9 cellular contexts compared by ENCODE assay signal in the genomic region with DNA sequence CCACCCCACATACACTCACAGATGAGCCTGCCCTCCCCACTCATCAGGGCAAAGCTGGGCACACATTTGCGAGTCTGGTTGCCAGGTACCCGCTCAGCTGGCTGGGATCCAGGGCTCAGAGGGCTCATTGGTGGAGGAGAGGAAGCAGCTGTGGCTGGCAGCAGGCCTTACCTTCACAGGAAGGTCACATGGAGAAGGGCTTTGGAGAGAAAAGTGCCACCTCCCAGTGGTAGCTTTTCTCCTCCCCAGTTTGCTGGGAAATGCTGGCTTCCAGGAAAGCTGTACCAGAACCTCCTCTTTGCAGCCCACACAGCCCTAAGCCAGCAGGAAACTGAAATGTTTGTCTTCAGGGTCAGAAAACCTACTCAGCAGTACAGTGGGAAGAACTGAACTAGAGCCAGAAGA. TPM values are rescaled to one million over a fixed set of nuclear protein-coding genes. Genes with fewer than 3 reads are reported as not detected.
A peak's percentile ranks its signal among the peaks of the same experiment; 100 is the strongest.
DNase-seq lines count a peak whose midpoint lies in the region; ATAC-seq and TF ChIP-seq lines count a peak whose summit lies in the region.
"Had no signal": no experiment of that assay in that cellular context is flagged by ENCODE, and none has a peak within 500 bp of the region (broad histone marks: within the 10 kb centered on the region; RNA-seq: fewer than 3 reads in every experiment).

No MANE protein-coding gene starts in this region.

- peaks cover 3% of the 10 kb centered on the region; the same call in 1 of the 2 replicates for H3K27me3 ChIP-seq in BE2C
- no peaks in the 10 kb centered on the region for H3K27me3 ChIP-seq in brain microvascular endothelial cell (replicated peaks)

- TF ChIP-seq CTCF in BE2C (IDR thresholded peaks at IDR 0.05; ENCODE audit: low read depth, low read length), result no peak
- no peak for TF ChIP-seq CTCF in brain microvascular endothelial cell (IDR thresholded peaks at IDR 0.05; ENCODE audit: low read depth, low read length, missing control alignments)

- peak overlapping the region; percentile 43 for H3K27ac ChIP-seq in KOPT-K1 (ENCODE audit: low read depth, low read length, poor library complexity, severe bottlenecking)
- no peak overlapping the region for H3K27ac ChIP-seq in brain microvascular endothelial cell

- DNase-seq in BE2C (peak; percentile 53), left colon (peak; percentile 68 to 81), superior temporal gyrus (ENCODE audit: extremely low spot score) (no peak), brain microvascular endothelial cell (no peak), hepatic stellate cell (ENCODE audit: low spot score) (no peak), T1000 (lab: John Stamatoyannopoulos, UW) (no peak)

- no peaks in the 10 kb centered on the region for H3K4me1 ChIP-seq in BE2C

- in situ Hi-C loops in brain microvascular endothelial cell (cut with HindIII; ENCODE audit: low pct_ligation_motif_present, low sequenced_read_pairs), result no loop called here

- H3K9me3 ChIP-seq in BE2C (no peaks in the 10 kb centered on the region), KOPT-K1 (ENCODE audit: insufficient read depth, low read length, poor library complexity, severe bottlenecking) (no peaks in the 10 kb centered on the region)

- intact Hi-C loops in left colon (cut with DNase I, micrococcal nuclease), result no loop called here

- H3K4me3 ChIP-seq in BE2C (ENCODE audit: low read depth, low read length) (no peak overlapping the region), brain microvascular endothelial cell (ENCODE audit: low read depth, low read length) (no peak overlapping the region)

- ATAC-seq in SK-N-SH treated with all-trans-retinoic acid at 6 μM for 48 hours (peak; percentile 32), left colon (peak; percentile 52)
- ATAC-seq: Panc1 had no signal

- no peaks in the 10 kb centered on the region for H3K36me3 ChIP-seq in BE2C
- peaks cover 24% of the 10 kb centered on the region; the same call in 1 of the 2 replicates for H3K36me3 ChIP-seq in KOPT-K1 (ENCODE audit: insufficient read depth, low read length)
- no peaks in the 10 kb centered on the region for H3K36me3 ChIP-seq in brain microvascular endothelial cell (replicated peaks)

TF ChIP-seq in SK-N-SH treated with all-trans-retinoic acid at 6 μM for 48 hours, 23 proteins besides CTCF, POLR2A, EP300 and RAD21:
- TF ChIP-seq, protein P1, sequence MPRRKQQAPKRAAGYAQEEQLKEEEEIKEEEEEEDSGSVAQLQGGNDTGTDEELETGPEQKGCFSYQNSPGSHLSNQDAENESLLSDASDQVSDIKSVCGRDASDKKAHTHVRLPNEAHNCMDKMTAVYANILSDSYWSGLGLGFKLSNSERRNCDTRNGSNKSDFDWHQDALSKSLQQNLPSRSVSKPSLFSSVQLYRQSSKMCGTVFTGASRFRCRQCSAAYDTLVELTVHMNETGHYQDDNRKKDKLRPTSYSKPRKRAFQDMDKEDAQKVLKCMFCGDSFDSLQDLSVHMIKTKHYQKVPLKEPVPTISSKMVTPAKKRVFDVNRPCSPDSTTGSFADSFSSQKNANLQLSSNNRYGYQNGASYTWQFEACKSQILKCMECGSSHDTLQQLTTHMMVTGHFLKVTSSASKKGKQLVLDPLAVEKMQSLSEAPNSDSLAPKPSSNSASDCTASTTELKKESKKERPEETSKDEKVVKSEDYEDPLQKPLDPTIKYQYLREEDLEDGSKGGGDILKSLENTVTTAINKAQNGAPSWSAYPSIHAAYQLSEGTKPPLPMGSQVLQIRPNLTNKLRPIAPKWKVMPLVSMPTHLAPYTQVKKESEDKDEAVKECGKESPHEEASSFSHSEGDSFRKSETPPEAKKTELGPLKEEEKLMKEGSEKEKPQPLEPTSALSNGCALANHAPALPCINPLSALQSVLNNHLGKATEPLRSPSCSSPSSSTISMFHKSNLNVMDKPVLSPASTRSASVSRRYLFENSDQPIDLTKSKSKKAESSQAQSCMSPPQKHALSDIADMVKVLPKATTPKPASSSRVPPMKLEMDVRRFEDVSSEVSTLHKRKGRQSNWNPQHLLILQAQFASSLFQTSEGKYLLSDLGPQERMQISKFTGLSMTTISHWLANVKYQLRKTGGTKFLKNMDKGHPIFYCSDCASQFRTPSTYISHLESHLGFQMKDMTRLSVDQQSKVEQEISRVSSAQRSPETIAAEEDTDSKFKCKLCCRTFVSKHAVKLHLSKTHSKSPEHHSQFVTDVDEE (CRISPR knock-in tag; IDR thresholded peaks at IDR 0.05), result no peak
- TF ChIP-seq, protein P2, sequence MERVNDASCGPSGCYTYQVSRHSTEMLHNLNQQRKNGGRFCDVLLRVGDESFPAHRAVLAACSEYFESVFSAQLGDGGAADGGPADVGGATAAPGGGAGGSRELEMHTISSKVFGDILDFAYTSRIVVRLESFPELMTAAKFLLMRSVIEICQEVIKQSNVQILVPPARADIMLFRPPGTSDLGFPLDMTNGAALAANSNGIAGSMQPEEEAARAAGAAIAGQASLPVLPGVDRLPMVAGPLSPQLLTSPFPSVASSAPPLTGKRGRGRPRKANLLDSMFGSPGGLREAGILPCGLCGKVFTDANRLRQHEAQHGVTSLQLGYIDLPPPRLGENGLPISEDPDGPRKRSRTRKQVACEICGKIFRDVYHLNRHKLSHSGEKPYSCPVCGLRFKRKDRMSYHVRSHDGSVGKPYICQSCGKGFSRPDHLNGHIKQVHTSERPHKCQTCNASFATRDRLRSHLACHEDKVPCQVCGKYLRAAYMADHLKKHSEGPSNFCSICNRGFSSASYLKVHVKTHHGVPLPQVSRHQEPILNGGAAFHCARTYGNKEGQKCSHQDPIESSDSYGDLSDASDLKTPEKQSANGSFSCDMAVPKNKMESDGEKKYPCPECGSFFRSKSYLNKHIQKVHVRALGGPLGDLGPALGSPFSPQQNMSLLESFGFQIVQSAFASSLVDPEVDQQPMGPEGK (CRISPR knock-in tag; IDR thresholded peaks at IDR 0.05; ENCODE audit: borderline replicate concordance), result no peak
- TF ChIP-seq PPARA (CRISPR knock-in tag; IDR thresholded peaks at IDR 0.05; ENCODE audit: borderline replicate concordance) (no peak), CREB5 (CRISPR knock-in tag; IDR thresholded peaks at IDR 0.05; ENCODE audit: low read depth) (no peak), TCF4 (CRISPR knock-in tag; IDR thresholded peaks at IDR 0.05; ENCODE audit: borderline replicate concordance) (no peak), TOX (CRISPR knock-in tag; IDR thresholded peaks at IDR 0.05; ENCODE audit: borderline replicate concordance) (no peak), ZFP30 (CRISPR knock-in tag; IDR thresholded peaks at IDR 0.05) (no peak), ZC3H10 (CRISPR knock-in tag; IDR thresholded peaks at IDR 0.05) (no peak), ZFP3 (CRISPR knock-in tag; IDR thresholded peaks at IDR 0.05) (no peak), ZNF8 (CRISPR knock-in tag; IDR thresholded peaks at IDR 0.05) (no peak), RARB (CRISPR knock-in tag; IDR thresholded peaks at IDR 0.05) (no peak), ZNF565 (CRISPR knock-in tag; conservative IDR thresholded peaks at IDR 0.05; ENCODE audit: low read depth) (no peak), CSDC2 (CRISPR knock-in tag; IDR thresholded peaks at IDR 0.05) (no peak), ESRRG (CRISPR knock-in tag; IDR thresholded peaks at IDR 0.05) (no peak), ZNF70 (CRISPR knock-in tag; IDR thresholded peaks at IDR 0.05) (no peak), POU6F1 (CRISPR knock-in tag; IDR thresholded peaks at IDR 0.05; ENCODE audit: borderline replicate concordance, low read depth) (no peak), SNAI2 (CRISPR knock-in tag; IDR thresholded peaks at IDR 0.05) (no peak)

RNA-seq across cellular contexts. Expression of gene LGMN, which starts 55.6 kb away (rescaled TPM):
- 76.6 TPM for polyA plus RNA-seq in BE2C (2012; ENCODE audit: insufficient read depth, insufficient read length, low read depth)
- 100 to 1,000 TPM in 1 of 2 donors, 10 to 100 TPM in 1; 70.8 to 125 TPM for total RNA-seq in left colon

Comparison
In these comparisons a context has a peak if more than half of its experiments do, and no peak if none do; other contexts are left out.
1. DNase-seq: peak in BE2C (single experiment) and left colon (2 of 2); none in superior temporal gyrus (single experiment), brain microvascular endothelial cell (single experiment), hepatic stellate cell (single experiment) and T1000 (single experiment).